1 cellular context compared by ENCODE assay signal in the genomic region with DNA sequence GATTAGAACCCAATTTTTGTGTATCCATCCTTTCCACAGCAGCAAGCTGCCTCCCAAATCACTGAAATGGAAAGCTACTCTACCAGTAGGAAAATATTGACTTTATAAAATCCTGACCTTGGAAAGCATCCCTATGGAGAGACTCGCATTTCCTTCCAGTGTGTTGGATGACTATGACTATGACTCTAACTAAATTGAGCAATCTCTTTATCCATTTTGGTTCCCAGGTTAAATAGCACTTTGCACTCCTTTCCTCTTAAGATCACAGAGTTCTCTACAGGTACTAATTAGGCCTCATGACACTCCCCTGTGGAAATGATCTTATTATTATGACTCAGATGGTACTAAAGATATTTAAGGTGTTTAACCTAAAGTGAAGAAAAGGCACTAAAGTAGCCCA.
A peak's percentile ranks its signal among the peaks of the same experiment; 100 is the strongest.
TF ChIP-seq lines count a peak whose summit lies in the region.

No MANE protein-coding gene starts in this region.

TF ChIP-seq in neural cell, 6 proteins besides CTCF, POLR2A, EP300 and RAD21:
- TF ChIP-seq, protein P1, sequence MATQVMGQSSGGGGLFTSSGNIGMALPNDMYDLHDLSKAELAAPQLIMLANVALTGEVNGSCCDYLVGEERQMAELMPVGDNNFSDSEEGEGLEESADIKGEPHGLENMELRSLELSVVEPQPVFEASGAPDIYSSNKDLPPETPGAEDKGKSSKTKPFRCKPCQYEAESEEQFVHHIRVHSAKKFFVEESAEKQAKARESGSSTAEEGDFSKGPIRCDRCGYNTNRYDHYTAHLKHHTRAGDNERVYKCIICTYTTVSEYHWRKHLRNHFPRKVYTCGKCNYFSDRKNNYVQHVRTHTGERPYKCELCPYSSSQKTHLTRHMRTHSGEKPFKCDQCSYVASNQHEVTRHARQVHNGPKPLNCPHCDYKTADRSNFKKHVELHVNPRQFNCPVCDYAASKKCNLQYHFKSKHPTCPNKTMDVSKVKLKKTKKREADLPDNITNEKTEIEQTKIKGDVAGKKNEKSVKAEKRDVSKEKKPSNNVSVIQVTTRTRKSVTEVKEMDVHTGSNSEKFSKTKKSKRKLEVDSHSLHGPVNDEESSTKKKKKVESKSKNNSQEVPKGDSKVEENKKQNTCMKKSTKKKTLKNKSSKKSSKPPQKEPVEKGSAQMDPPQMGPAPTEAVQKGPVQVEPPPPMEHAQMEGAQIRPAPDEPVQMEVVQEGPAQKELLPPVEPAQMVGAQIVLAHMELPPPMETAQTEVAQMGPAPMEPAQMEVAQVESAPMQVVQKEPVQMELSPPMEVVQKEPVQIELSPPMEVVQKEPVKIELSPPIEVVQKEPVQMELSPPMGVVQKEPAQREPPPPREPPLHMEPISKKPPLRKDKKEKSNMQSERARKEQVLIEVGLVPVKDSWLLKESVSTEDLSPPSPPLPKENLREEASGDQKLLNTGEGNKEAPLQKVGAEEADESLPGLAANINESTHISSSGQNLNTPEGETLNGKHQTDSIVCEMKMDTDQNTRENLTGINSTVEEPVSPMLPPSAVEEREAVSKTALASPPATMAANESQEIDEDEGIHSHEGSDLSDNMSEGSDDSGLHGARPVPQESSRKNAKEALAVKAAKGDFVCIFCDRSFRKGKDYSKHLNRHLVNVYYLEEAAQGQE (IDR thresholded peaks at IDR 0.05; ENCODE audit: borderline replicate concordance) = peak; percentile 27
- no peak for TF ChIP-seq POLR2AphosphoS5 (IDR thresholded peaks at IDR 0.05)
- no peak for TF ChIP-seq TAF1 (IDR thresholded peaks at IDR 0.05; ENCODE audit: low read depth)
